In genomic region chr17:49694847-49695697, GRCh38 we compare ENCODE assay signal across 8 cellular contexts. TPM values are rescaled to one million over a fixed set of nuclear protein-coding genes. Genes with fewer than 3 reads are reported as not detected.
DNase-seq lines count a peak whose midpoint lies in the region; ATAC-seq and TF ChIP-seq lines count a peak whose summit lies in the region.

No MANE protein-coding gene starts in this region.

- H3K27me3 ChIP-seq in lower lobe of right lung (ENCODE audit: low read depth): no peaks in the 10 kb centered on the region

- peaks cover 6% of the 10 kb centered on the region for H3K36me3 ChIP-seq in lower lobe of right lung

- no peak overlapping the region for H3K27ac ChIP-seq in lower lobe of right lung

- no peaks in the 10 kb centered on the region for H3K9me3 ChIP-seq in lower lobe of right lung

- CTCF ChIA-PET in GM10248 (lab: Yijun Ruan, JAX): interaction anchor here (0.6 to 40.4 kb wide), 27 partner anchors 10 to 193 kb away, joined by 3 to 880 read pairs (median 6); partner anchors contain the start of genes NXPH3, SLC35B1 and SPOP

- DNase-seq in GM10248 (ENCODE audit: extremely low spot score) (peak; percentile 68), NCI-H1694 (lab: John Stamatoyannopoulos, UW) (peak; percentile 67), cerebellar cortex (ENCODE audit: low spot score) (peak; percentile 84), lower lobe of right lung (no peak)
- DNase-seq in activated CD4-positive, CD25-positive, alpha-beta regulatory T cell treated with anti-CD3 and anti-CD28 coated beads, Interleukin-2, amount 50 U/mL, for 16 hours (ENCODE audit: low read depth, low spot score): peak; percentile 51
- DNase-seq in stimulated activated CD8-positive, alpha-beta memory T cell treated with anti-CD3 and anti-CD28 coated beads, Interleukin-12 subunit alpha, Interleukin-12 subunit beta, amount 100 ng/mL, for 4 hours (ENCODE audit: low read depth): peak; percentile 43

- no peak overlapping the region for H3K4me3 ChIP-seq in lower lobe of right lung

- POLR2A ChIA-PET in GM10248 (lab: Yijun Ruan, JAX): interaction anchor here (0.7 kb wide), 1 partner anchor 10 kb away, joined by 4 read pairs; no protein-coding TSS in a partner anchor

- intact Hi-C loops in lower lobe of right lung (cut with DNase I): loop anchor here (5.0 kb wide), 1 partner anchor 123 kb away; no protein-coding TSS in a partner anchor

- H3K4me1 ChIP-seq in lower lobe of right lung: peaks cover 16% of the 10 kb centered on the region

- peak; percentile 77 to 81 for ATAC-seq in lower lobe of right lung
- no peak for ATAC-seq in GM18498 (IDR thresholded peaks at IDR 0.05; ENCODE audit: unreplicated experiment)
- ATAC-seq in HG03280 (IDR thresholded peaks at IDR 0.05; ENCODE audit: unreplicated experiment): no peak

- TF ChIP-seq CTCF in GM10248 (IDR thresholded peaks at IDR 0.05; ENCODE audit: control extremely low read depth, extremely low read depth, low read depth, missing control alignments) (peak; percentile 78), lower lobe of right lung (IDR thresholded peaks at IDR 0.05) (peak; percentile 93)

RNA-seq across cellular contexts. Expression of gene SLC35B1, which starts 12.7 kb away (rescaled TPM):
- 38.9 TPM for total RNA-seq in lower lobe of right lung

RNA-seq across cellular contexts. Expression of gene SPOP, which starts 17.2 kb away (rescaled TPM):
- total RNA-seq in lower lobe of right lung: 81.8 TPM

Comparison
In these comparisons a context has a peak if more than half of its experiments do, and no peak if none do; other contexts are left out.
1. ATAC-seq: peak in lower lobe of right lung (2 of 2); none in GM18498 (single experiment) and HG03280 (single experiment).